ENCODE assay signal across 22 cellular contexts in the genomic region with DNA sequence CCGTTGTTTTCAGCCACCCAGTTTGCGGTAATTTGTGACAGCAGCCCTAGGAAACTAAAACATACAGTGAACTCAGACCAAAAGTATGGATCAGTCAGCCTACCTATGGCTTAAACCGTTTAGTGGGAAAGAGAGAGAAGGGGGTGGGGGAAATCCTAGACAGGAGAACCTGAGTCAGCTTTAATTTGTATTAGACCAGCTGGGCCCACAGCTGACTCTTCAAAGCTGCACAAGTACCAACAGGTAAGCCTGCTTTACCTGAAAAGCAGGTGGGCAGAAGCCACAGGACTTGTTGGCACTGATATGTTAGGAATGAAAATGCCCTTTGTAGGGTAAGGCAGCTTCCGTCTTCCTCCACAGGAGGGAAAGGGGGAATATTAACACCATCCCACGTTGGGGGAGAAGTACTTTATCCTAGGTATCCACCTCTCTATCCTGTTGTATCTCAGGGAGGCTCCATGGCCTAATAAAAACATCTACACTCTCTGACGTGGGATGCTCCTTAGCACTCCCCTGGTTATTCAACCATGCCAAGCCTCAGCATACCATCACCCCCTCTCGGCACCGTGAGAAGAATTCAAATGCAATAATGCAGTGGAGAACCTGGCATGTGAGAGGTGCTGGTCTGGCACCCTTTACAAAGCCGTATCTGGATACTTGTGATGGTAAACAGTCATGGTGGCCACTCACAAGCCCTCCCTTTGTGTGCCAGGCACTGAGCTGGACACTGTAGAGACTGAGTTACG.
DNase-seq lines count a peak whose midpoint lies in the region; ATAC-seq, FAIRE-seq and TF ChIP-seq lines count a peak whose summit lies in the region.
"Had no signal": no experiment of that assay in that cellular context is flagged by ENCODE, and none has a peak within 500 bp of the region (broad histone marks: within the 10 kb centered on the region; RNA-seq: fewer than 3 reads in every experiment).

No MANE protein-coding gene starts in this region.

- FAIRE-seq in HepG2 (lab: Jason Lieb, UNC) = no peak
- FAIRE-seq: A204.1, H1 had no signal

- no peaks in the 10 kb centered on the region for H3K9me3 ChIP-seq in HepG2 (ENCODE audit: low read length)
- no peaks in the 10 kb centered on the region for H3K9me3 ChIP-seq in right lobe of liver
- no peaks in the 10 kb centered on the region for H3K9me3 ChIP-seq in mammary epithelial cell (replicated peaks; ENCODE audit: insufficient read depth, low read length)
- H3K9me3 ChIP-seq: gastrocnemius medialis, upper lobe of right lung had no signal

- POLR2A ChIA-PET in HepG2 (lab: Yijun Ruan, JAX) = no interaction called here

- H3K36me3 ChIP-seq in HepG2 (replicated peaks in 1 of 2; ENCODE audit: control insufficient read depth in 1 of 2, insufficient read depth in 2 of 2, low read length in 2 of 2) = no peaks in the 10 kb centered on the region
- H3K36me3 ChIP-seq in right lobe of liver = no peaks in the 10 kb centered on the region
- no peaks in the 10 kb centered on the region for H3K36me3 ChIP-seq in mammary epithelial cell (ENCODE audit: insufficient read depth, low read length)
- H3K36me3 ChIP-seq: gastrocnemius medialis, upper lobe of right lung had no signal

- 79% methylated on average over 10 of the region's 10 CpGs for WGBS in HepG2 (ENCODE audit: low lambda C conversion rate)
- 75% methylated on average over 2 of the region's 10 CpGs for WGBS in right lobe of liver (ENCODE audit: insufficient coverage, low coverage, low lambda C conversion rate, missing lambda C conversion rate)
- 0% methylated on average over 7 of the region's 10 CpGs for WGBS in mammary epithelial cell (ENCODE audit: low coverage, missing lambda C conversion rate)

- H3K9ac ChIP-seq in HepG2 (ENCODE audit: insufficient read depth, low read depth, low read length) = no peak overlapping the region
- peak overlapping the region; percentile 63 for H3K9ac ChIP-seq in mammary epithelial cell (ENCODE audit: insufficient read depth, low read length)

- dilution Hi-C loops in mammary epithelial cell (cut with HindIII; ENCODE audit: low sequenced_read_pairs) = loop anchor here (5.0 kb wide), 2 partner anchors 62 to 107 kb away; no protein-coding TSS in a partner anchor

- H3K27me3 ChIP-seq in HepG2 (ENCODE audit: control insufficient read depth in 1 of 2, insufficient read depth in 2 of 2, low read length in 2 of 2) = no peaks in the 10 kb centered on the region
- no peaks in the 10 kb centered on the region for H3K27me3 ChIP-seq in right lobe of liver
- no peaks in the 10 kb centered on the region for H3K27me3 ChIP-seq in mammary epithelial cell (ENCODE audit: insufficient read depth, low read length)
- H3K27me3 ChIP-seq in layer of hippocampus (ENCODE audit: control insufficient read depth, insufficient read depth, low read length) = no peaks in the 10 kb centered on the region
- H3K27me3 ChIP-seq: gastrocnemius medialis, upper lobe of right lung had no signal

- DNase-seq in HepG2 (ENCODE audit: low spot score) (no peak), right lobe of liver (no peak), mammary epithelial cell (peak; percentile 99), ureter (ENCODE audit: low spot score) (peak; percentile 83), OCI-M2 (lab: John Stamatoyannopoulos, UW; ENCODE audit: unreplicated experiment) (no peak), LoVo (ENCODE audit: low spot score) (no peak)
- DNase-seq: activated naive CD4-positive, alpha-beta T cell treated with anti-CD3 and anti-CD28 coated beads, Interleukin-2, amount 50 U/mL, for 16 hours; dorsolateral prefrontal cortex; erythroblast; gastrocnemius medialis; mesenchymal stem cell; NCI-H1092 treated with DMSO at 0.1 percent for 48 hours; NCI-H2081 treated with DMSO at 0.1 percent for 48 hours; NCI-H524 treated with DMSO at 0.1 percent for 48 hours; retina; stimulated activated CD4-positive, alpha-beta T cell treated with anti-CD3 and anti-CD28 coated beads, Interleukin-12 subunit alpha, Interleukin-12 subunit beta, amount 100 ng/mL, for 4 hours; upper lobe of right lung had no signal

- H3K4me3 ChIP-seq in HepG2 (replicated peaks in 1 of 3; ENCODE audit: insufficient read depth in 1 of 3, low read depth in 2 of 3, low read length in 3 of 3) (no peak overlapping the region), right lobe of liver (no peak overlapping the region), mammary epithelial cell (replicated peaks in 1 of 3; ENCODE audit: insufficient read depth in 1 of 3, low read depth in 2 of 3, low read length in 3 of 3) (peak overlapping the region in 1 of 3 experiments; percentile 32)
- H3K4me3 ChIP-seq: dorsolateral prefrontal cortex, gastrocnemius medialis, upper lobe of right lung had no signal

- CTCF ChIA-PET in HepG2 (lab: Yijun Ruan, JAX; ENCODE audit: low intra/inter-chr PET ratio, low total read pairs) = no interaction called here
- CTCF ChIA-PET in mammary epithelial cell (lab: Charles Lee; ENCODE audit: low non-redundant PET) = no interaction called here

- no peak for TF ChIP-seq CTCF in HepG2 (CRISPR knock-in tag; IDR thresholded peaks at IDR 0.05)
- TF ChIP-seq CTCF in right lobe of liver (IDR thresholded peaks at IDR 0.05) = no peak
- TF ChIP-seq CTCF in mammary epithelial cell (conservative IDR thresholded peaks at IDR 0.05 in 1 of 2, IDR thresholded peaks at IDR 0.05 in 1 of 2; ENCODE audit: extremely low read depth in 1 of 2, insufficient read depth in 1 of 2, low read depth in 1 of 2, low read length in 2 of 2) = peak in 1 of 2 donors; percentile 16

- in situ Hi-C loops in HepG2 (cut with HindIII; ENCODE audit: extremely low pct_ligation_motif_present, low pct_unique_long_range_greater_than_20kb) = no loop called here
- in situ Hi-C loops in mammary epithelial cell (cut with MboI; ENCODE audit: low sequenced_read_pairs in 2 of 2) = no loop called here

- no TSS peak for BruUV-seq in HepG2 (replicated peaks; lab: Mats Ljungman, UMichigan)
- TSS peak; percentile 77 for BruUV-seq in mammary epithelial cell (replicated peaks; lab: Mats Ljungman, UMichigan)

- TF ChIP-seq POLR2A in HepG2 (IDR thresholded peaks at IDR 0.05; ENCODE audit: insufficient read depth in 1 of 2, low read depth in 2 of 2, low read length in 2 of 2) (no peak), right lobe of liver (IDR thresholded peaks at IDR 0.05) (no peak)

- ATAC-seq in HepG2 = no peak
- ATAC-seq in right lobe of liver = no peak
- ATAC-seq in GM18907 (IDR thresholded peaks at IDR 0.05; ENCODE audit: unreplicated experiment) = no peak
- ATAC-seq: gastrocnemius medialis, Right ventricle myocardium inferior, upper lobe of right lung had no signal

- H4K20me1 ChIP-seq in HepG2 (ENCODE audit: insufficient read depth, low read length) = no peaks in the 10 kb centered on the region
- no peaks in the 10 kb centered on the region for H4K20me1 ChIP-seq in mammary epithelial cell (ENCODE audit: insufficient read depth, low read length)

- TF ChIP-seq EP300 in HepG2 (IDR thresholded peaks at IDR 0.05; ENCODE audit: low read depth in 2 of 2, low read length in 2 of 2) = no peak
- TF ChIP-seq EP300 in HepG2 (CRISPR knock-in tag; IDR thresholded peaks at IDR 0.05; ENCODE audit: borderline replicate concordance) = no peak

- H3K4me1 ChIP-seq in HepG2 (ENCODE audit: insufficient read depth, low read length) = peaks cover 2% of the 10 kb centered on the region; the same call in 1 of the 2 replicates
- no peaks in the 10 kb centered on the region for H3K4me1 ChIP-seq in right lobe of liver
- H3K4me1 ChIP-seq in mammary epithelial cell (ENCODE audit: insufficient read depth, low read length) = peaks cover 56% of the 10 kb centered on the region
- H3K4me1 ChIP-seq: upper lobe of right lung had no signal

- no peaks in the 10 kb centered on the region for H3K79me2 ChIP-seq in HepG2 (ENCODE audit: insufficient read depth, low read length)
- peaks cover 17% of the 10 kb centered on the region for H3K79me2 ChIP-seq in mammary epithelial cell (ENCODE audit: insufficient read depth, low read length)

- H3K4me2 ChIP-seq in HepG2 (ENCODE audit: low read depth, low read length) (no peak overlapping the region), mammary epithelial cell (ENCODE audit: insufficient read depth, low read depth, low read length) (peak overlapping the region; percentile 73)

- no peak overlapping the region for H3K27ac ChIP-seq in HepG2 (ENCODE audit: extremely low read length, insufficient read depth, low read length)
- no peak overlapping the region for H3K27ac ChIP-seq in right lobe of liver
- H3K27ac ChIP-seq in mammary epithelial cell (ENCODE audit: insufficient read depth, low read depth, low read length) = peak overlapping the region; percentile 97
- H3K27ac ChIP-seq in layer of hippocampus (ENCODE audit: low read depth, low read length) = peak overlapping the region; percentile 62
- H3K27ac ChIP-seq: gastrocnemius medialis, upper lobe of right lung had no signal

- no peak for TF ChIP-seq RAD21 in HepG2 (CRISPR knock-in tag; IDR thresholded peaks at IDR 0.05)

- H2AFZ ChIP-seq in HepG2 (ENCODE audit: low read length) (no peak overlapping the region), mammary epithelial cell (ENCODE audit: low read depth, low read length) (peak overlapping the region; percentile 67)

- intact Hi-C loops in HepG2 (cut with micrococcal nuclease; ENCODE audit: unreplicated experiment) = no loop called here
- intact Hi-C loops in right lobe of liver (cut with DNase I) = no loop called here
- intact Hi-C loops in mammary epithelial cell (cut with micrococcal nuclease) = loop anchor here (1.0 to 2.0 kb wide), 4 partner anchors 18 to 105 kb away; a partner anchor contains a TSS

TF ChIP-seq in HepG2, 621 proteins besides CTCF, POLR2A, EP300 and RAD21:
- TF ChIP-seq MAF1 (CRISPR knock-in tag; IDR thresholded peaks at IDR 0.05; ENCODE audit: borderline replicate concordance) (no peak), KDM6A (CRISPR knock-in tag; IDR thresholded peaks at IDR 0.05; ENCODE audit: low read depth) (no peak), MAFF (IDR thresholded peaks at IDR 0.05; ENCODE audit: low read depth, low read length) (peak; percentile 50), MAFK (conservative IDR thresholded peaks at IDR 0.05 in 1 of 2, IDR thresholded peaks at IDR 0.05 in 1 of 2; ENCODE audit: low read length in 2 of 2) (peak; percentile 31 to 65; a peak in 3 of 4 replicates), HDAC2 (CRISPR knock-in tag; IDR thresholded peaks at IDR 0.05) (no peak)

Comparison
In these comparisons a context has a peak if more than half of its experiments do, and no peak if none do; other contexts are left out.
1. DNase-seq: peak in mammary epithelial cell (single experiment) and ureter (single experiment); none in HepG2 (single experiment), right lobe of liver (0 of 3), OCI-M2 (single experiment) and LoVo (single experiment).
2. H3K27ac ChIP-seq: peak in mammary epithelial cell (single experiment) and layer of hippocampus (single experiment); none in HepG2 (single experiment) and right lobe of liver (0 of 3).